Comparison of ENCODE assay signal across 1 cellular context in the genomic region with DNA sequence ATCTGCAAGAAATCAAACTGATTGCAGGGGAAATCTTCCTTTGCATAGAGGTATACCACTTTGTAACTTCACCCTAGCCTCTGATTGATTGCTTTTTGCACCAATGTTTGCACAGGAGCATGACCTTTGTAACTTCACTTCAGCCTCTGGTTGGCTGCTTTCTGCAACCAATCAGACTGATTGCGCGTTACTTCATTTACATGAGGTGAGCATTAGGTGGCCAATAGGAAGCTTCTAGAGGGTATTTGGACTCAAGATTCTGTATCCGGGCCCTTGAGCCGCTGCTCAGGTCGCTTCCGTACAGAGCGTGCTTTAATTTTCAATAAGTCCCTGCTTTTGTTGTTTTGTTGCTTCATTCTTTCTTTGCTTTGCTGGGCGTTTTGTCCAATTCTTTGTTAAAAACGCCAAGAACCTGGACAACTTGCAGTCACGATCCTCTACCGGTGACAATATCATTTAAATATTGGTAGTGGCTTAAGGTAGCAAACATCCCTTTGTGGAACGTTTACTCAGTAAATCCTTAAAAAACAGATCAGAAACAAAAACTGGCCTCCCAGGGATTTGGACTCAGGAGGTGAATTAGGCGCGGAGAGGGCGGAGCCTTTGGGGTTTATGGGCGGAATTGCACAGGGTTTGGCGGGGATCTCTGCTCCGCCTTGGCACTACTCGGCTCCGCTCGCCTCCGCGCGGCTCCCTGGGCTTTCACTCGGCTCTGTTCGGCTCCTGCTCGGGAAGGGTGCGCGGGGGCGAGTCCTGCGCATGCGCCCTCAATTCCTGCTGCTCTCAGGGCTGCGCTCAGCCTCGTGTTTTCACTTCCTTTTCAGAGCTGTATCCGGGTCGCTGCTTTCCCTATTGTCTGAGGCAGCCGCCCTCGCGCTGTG.
TF ChIP-seq lines count a peak whose summit lies in the region.

PHF14 (plus strand) TSS at position 812 of the 881 bp plus-strand sequence. CDS start 452 bp downstream, outside the sequence.

TF ChIP-seq in H1, 55 proteins besides CTCF, POLR2A, EP300 and RAD21:
- no peak for TF ChIP-seq CTBP2 (IDR thresholded peaks at IDR 0.05; ENCODE audit: borderline replicate concordance, insufficient read depth, insufficient read length, low read length)
- TF ChIP-seq JUND (IDR thresholded peaks at IDR 0.05; ENCODE audit: low read length), result no peak
- no peak for TF ChIP-seq MAFK (IDR thresholded peaks at IDR 0.05; ENCODE audit: low read depth, low read length)
- TF ChIP-seq CBX8 (IDR thresholded peaks at IDR 0.05; ENCODE audit: borderline replicate concordance, low read depth, low read length), result no peak
- no peak for TF ChIP-seq KDM1A (IDR thresholded peaks at IDR 0.05; ENCODE audit: borderline replicate concordance, low read length)
- peak; percentile 97 for TF ChIP-seq SP1 (IDR thresholded peaks at IDR 0.05; ENCODE audit: low read depth, low read length)
- no peak for TF ChIP-seq FOSL1 (IDR thresholded peaks at IDR 0.05; ENCODE audit: insufficient read depth, low read depth, low read length)
- no peak for TF ChIP-seq HDAC2 (IDR thresholded peaks at IDR 0.05; ENCODE audit: borderline replicate concordance in 1 of 2, low read depth in 2 of 2, low read length in 2 of 2)
- TF ChIP-seq, protein P1, sequence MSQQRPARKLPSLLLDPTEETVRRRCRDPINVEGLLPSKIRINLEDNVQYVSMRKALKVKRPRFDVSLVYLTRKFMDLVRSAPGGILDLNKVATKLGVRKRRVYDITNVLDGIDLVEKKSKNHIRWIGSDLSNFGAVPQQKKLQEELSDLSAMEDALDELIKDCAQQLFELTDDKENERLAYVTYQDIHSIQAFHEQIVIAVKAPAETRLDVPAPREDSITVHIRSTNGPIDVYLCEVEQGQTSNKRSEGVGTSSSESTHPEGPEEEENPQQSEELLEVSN (IDR thresholded peaks at IDR 0.05), result no peak
- peak; percentile 56; the same call in 1 of the 2 replicates for TF ChIP-seq GTF2F1 (IDR thresholded peaks at IDR 0.05; ENCODE audit: borderline replicate concordance, low read depth, low read length)
- peak; percentile 79 for TF ChIP-seq CHD2 (IDR thresholded peaks at IDR 0.05; ENCODE audit: low read length)
- TF ChIP-seq SUZ12 (IDR thresholded peaks at IDR 0.05; ENCODE audit: low read length), result no peak
- no peak for TF ChIP-seq BACH1 (IDR thresholded peaks at IDR 0.05; ENCODE audit: low read length)
- peak; percentile 39; the same call in 1 of the 2 replicates for TF ChIP-seq PHF8 (conservative IDR thresholded peaks at IDR 0.05; ENCODE audit: low read depth, low read length)
- TF ChIP-seq, protein P2, sequence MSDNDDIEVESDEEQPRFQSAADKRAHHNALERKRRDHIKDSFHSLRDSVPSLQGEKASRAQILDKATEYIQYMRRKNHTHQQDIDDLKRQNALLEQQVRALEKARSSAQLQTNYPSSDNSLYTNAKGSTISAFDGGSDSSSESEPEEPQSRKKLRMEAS (IDR thresholded peaks at IDR 0.05), result peak; percentile 94
- peak; percentile 73 for TF ChIP-seq SP2 (IDR thresholded peaks at IDR 0.05; ENCODE audit: low read length)
- TF ChIP-seq SRF (IDR thresholded peaks at IDR 0.05; ENCODE audit: low read depth, low read length), result no peak
- no peak for TF ChIP-seq CEBPB (IDR thresholded peaks at IDR 0.05; ENCODE audit: low read depth, low read length)
- peak; percentile 78 for TF ChIP-seq CHD1 (IDR thresholded peaks at IDR 0.05; ENCODE audit: low read depth, low read length)
- TF ChIP-seq GABPA (IDR thresholded peaks at IDR 0.05; ENCODE audit: borderline replicate concordance, insufficient read depth, low read length), result no peak
- TF ChIP-seq JUN (IDR thresholded peaks at IDR 0.05; ENCODE audit: low read depth, low read length), result no peak
- TF ChIP-seq RFX5 (IDR thresholded peaks at IDR 0.05; ENCODE audit: borderline replicate concordance, low read depth, low read length), result no peak
- no peak for TF ChIP-seq BCL11A (IDR thresholded peaks at IDR 0.05; ENCODE audit: low read depth in 2 of 2, low read length in 2 of 2)
- TF ChIP-seq SIX5 (IDR thresholded peaks at IDR 0.05; ENCODE audit: low read depth, low read length), result no peak
- TF ChIP-seq, protein P3, sequence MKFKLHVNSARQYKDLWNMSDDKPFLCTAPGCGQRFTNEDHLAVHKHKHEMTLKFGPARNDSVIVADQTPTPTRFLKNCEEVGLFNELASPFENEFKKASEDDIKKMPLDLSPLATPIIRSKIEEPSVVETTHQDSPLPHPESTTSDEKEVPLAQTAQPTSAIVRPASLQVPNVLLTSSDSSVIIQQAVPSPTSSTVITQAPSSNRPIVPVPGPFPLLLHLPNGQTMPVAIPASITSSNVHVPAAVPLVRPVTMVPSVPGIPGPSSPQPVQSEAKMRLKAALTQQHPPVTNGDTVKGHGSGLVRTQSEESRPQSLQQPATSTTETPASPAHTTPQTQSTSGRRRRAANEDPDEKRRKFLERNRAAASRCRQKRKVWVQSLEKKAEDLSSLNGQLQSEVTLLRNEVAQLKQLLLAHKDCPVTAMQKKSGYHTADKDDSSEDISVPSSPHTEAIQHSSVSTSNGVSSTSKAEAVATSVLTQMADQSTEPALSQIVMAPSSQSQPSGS (IDR thresholded peaks at IDR 0.05; ENCODE audit: low read length), result no peak; the same call in 1 of the 2 replicates
- TF ChIP-seq CREB1 (IDR thresholded peaks at IDR 0.05), result no peak
- TF ChIP-seq TAF1 (IDR thresholded peaks at IDR 0.05; ENCODE audit: low read depth, low read length), result peak; percentile 93
- TF ChIP-seq TAF7 (optimal IDR thresholded peaks at IDR 0.05; ENCODE audit: borderline replicate concordance, low read depth, low read length), result peak; percentile 86
- no peak for TF ChIP-seq KDM5A (IDR thresholded peaks at IDR 0.05; ENCODE audit: low read length)
- no peak for TF ChIP-seq KDM4A (IDR thresholded peaks at IDR 0.05; ENCODE audit: low read depth, low read length, severe bottlenecking)
- TF ChIP-seq RBBP5 (IDR thresholded peaks at IDR 0.05; ENCODE audit: borderline replicate concordance, low read depth, low read length), result no peak
- no peak for TF ChIP-seq CBX5 (IDR thresholded peaks at IDR 0.05; ENCODE audit: low read depth, low read length)
- peak; percentile 86 for TF ChIP-seq TBP (IDR thresholded peaks at IDR 0.05; ENCODE audit: low read depth, low read length)
- no peak for TF ChIP-seq HDAC6 (IDR thresholded peaks at IDR 0.05; ENCODE audit: low read depth, low read length)
- TF ChIP-seq POU5F1 (IDR thresholded peaks at IDR 0.05; ENCODE audit: low read depth, low read length), result no peak
- TF ChIP-seq, protein P4, sequence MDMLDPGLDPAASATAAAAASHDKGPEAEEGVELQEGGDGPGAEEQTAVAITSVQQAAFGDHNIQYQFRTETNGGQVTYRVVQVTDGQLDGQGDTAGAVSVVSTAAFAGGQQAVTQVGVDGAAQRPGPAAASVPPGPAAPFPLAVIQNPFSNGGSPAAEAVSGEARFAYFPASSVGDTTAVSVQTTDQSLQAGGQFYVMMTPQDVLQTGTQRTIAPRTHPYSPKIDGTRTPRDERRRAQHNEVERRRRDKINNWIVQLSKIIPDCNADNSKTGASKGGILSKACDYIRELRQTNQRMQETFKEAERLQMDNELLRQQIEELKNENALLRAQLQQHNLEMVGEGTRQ (IDR thresholded peaks at IDR 0.05; ENCODE audit: low read length), result no peak
- peak; percentile 72 for TF ChIP-seq SP4 (IDR thresholded peaks at IDR 0.05; ENCODE audit: low read length)
- TF ChIP-seq NANOG (IDR thresholded peaks at IDR 0.05; ENCODE audit: insufficient read depth, low read depth, low read length, poor library complexity, severe bottlenecking), result no peak
- TF ChIP-seq RXRA (IDR thresholded peaks at IDR 0.05; ENCODE audit: insufficient read depth, low read depth, low read length), result no peak
- no peak for TF ChIP-seq YY1 (IDR thresholded peaks at IDR 0.05; ENCODE audit: low read depth, low read length)
- TF ChIP-seq SAP30 (IDR thresholded peaks at IDR 0.05; ENCODE audit: insufficient read depth, insufficient replicate concordance, low read length), result no peak
- TF ChIP-seq, protein P5, sequence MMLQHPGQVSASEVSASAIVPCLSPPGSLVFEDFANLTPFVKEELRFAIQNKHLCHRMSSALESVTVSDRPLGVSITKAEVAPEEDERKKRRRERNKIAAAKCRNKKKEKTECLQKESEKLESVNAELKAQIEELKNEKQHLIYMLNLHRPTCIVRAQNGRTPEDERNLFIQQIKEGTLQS (IDR thresholded peaks at IDR 0.05; ENCODE audit: insufficient read depth, low read depth, low read length), result no peak
- TF ChIP-seq ZNF274 (IDR thresholded peaks at IDR 0.05; ENCODE audit: borderline replicate concordance, extremely low read depth, low read length), result no peak
- TF ChIP-seq SIN3A (conservative IDR thresholded peaks at IDR 0.05 in 1 of 2, IDR thresholded peaks at IDR 0.05 in 1 of 2; ENCODE audit: low read depth in 1 of 2, low read length in 2 of 2), result peak in 1 of 2 experiments; percentile 55; a peak in 1 of 4 replicates
- no peak for TF ChIP-seq EZH2 (IDR thresholded peaks at IDR 0.05; ENCODE audit: low read depth, low read length, severe bottlenecking)
- no peak for TF ChIP-seq SIRT6 (IDR thresholded peaks at IDR 0.05; ENCODE audit: low read length)
- TF ChIP-seq BRCA1 (IDR thresholded peaks at IDR 0.05; ENCODE audit: low read depth, low read length), result no peak
- TF ChIP-seq EGR1 (IDR thresholded peaks at IDR 0.05; ENCODE audit: borderline replicate concordance, low read depth, low read length), result peak; percentile 99
- TF ChIP-seq CHD7 (IDR thresholded peaks at IDR 0.05; ENCODE audit: insufficient replicate concordance, low read length), result no peak
- TF ChIP-seq NRF1 (IDR thresholded peaks at IDR 0.05; ENCODE audit: low read depth, low read length), result peak; percentile 92
- peak; percentile 94 for TF ChIP-seq POLR2AphosphoS5 (IDR thresholded peaks at IDR 0.05; ENCODE audit: low read depth, low read length)
- no peak for TF ChIP-seq TCF12 (IDR thresholded peaks at IDR 0.05; ENCODE audit: low read depth, low read length)
- no peak for TF ChIP-seq RNF2 (IDR thresholded peaks at IDR 0.05; ENCODE audit: borderline replicate concordance, low read depth, low read length, missing control alignments, poor library complexity, severe bottlenecking)
- no peak for TF ChIP-seq ASH2L (IDR thresholded peaks at IDR 0.05; ENCODE audit: low read length)
- TF ChIP-seq TEAD4 (IDR thresholded peaks at IDR 0.05; ENCODE audit: low read depth, low read length), result no peak
TF ChIP-seq in H1: peak in this region for 15.
